In the genomic region with DNA sequence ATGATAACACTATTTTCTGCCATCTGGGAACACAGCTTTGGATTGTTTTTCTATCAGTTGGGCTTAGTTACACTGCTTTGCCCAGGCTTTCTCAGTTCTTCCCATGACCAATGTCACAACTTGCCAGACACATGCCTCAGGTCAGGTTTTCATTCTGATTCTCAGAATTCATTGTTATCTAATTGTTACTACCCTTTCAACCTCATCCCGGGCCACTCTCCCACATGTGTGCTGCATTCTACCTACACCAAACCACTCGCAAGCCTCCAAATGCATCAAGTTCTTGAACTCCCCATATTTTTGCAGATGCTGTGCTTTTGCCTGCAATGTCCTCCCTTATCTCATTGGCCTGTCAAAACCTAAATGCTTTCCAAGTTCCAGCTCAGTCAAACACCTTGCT, we compare ENCODE assay signal across 20 cellular contexts. TPM values are rescaled to one million over a fixed set of nuclear protein-coding genes. Genes with fewer than 3 reads are reported as not detected.
DNase-seq lines count a peak whose midpoint lies in the region; ATAC-seq and TF ChIP-seq lines count a peak whose summit lies in the region.
"Had no signal": no experiment of that assay in that cellular context is flagged by ENCODE, and none has a peak within 500 bp of the region (broad histone marks: within the 10 kb centered on the region; RNA-seq: fewer than 3 reads in every experiment).

No MANE protein-coding gene starts in this region.

- H3K27me3 Mint-ChIP-seq in T-helper 1 cell treated with Interleukin-12 subunit alpha and Interleukin-12 subunit beta and Interleukin-4 antibody, amounts not matched to agents 30 μg/mL and 1 μg/mL, for 36 hours (ENCODE audit: low read depth), result no peaks in the 10 kb centered on the region
- H3K27me3 Mint-ChIP-seq in activated naive CD4-positive, alpha-beta T cell treated with anti-CD3 and anti-CD28 coated beads, Interleukin-2, amount 50 U/mL, for 24 hours, result no peaks in the 10 kb centered on the region
- no peaks in the 10 kb centered on the region for H3K27me3 Mint-ChIP-seq in activated naive CD8-positive, alpha-beta T cell treated with anti-CD3 and anti-CD28 coated beads, Interleukin-2, amount 10 ng/mL, durations not matched to agents 7 days and 5 days

- intact Hi-C loops in PC-9 (cut with micrococcal nuclease; ENCODE audit: unreplicated experiment) (no loop called here), transverse colon (cut with DNase I; ENCODE audit: low total_unique reads) (no loop called here)

- 89 to 100% methylated on average over 2 of the region's 2 CpGs for WGBS in transverse colon (ENCODE audit: low coverage in 1 of 2), 2 donors

- no peaks in the 10 kb centered on the region for H3K36me3 ChIP-seq in PC-9 (ENCODE audit: low read depth)
- no peaks in the 10 kb centered on the region for H3K36me3 ChIP-seq in transverse colon
- H3K36me3 ChIP-seq: BLaER1 treated with 17β-estradiol and CSF1 and Interleukin-3, amounts not matched to agents 10 nM and 100 nM; Peyer's patch had no signal

- H3K27ac ChIP-seq in PC-9 (no peak overlapping the region), transverse colon (no peak overlapping the region)
- H3K27ac ChIP-seq: 22Rv1; BLaER1 treated with 17β-estradiol and CSF1 and Interleukin-3, amounts not matched to agents 10 nM and 100 nM; Peyer's patch had no signal

- no peak overlapping the region for H3K4me2 ChIP-seq in PC-9
- H3K4me2 ChIP-seq: BLaER1 treated with 17β-estradiol and CSF1 and Interleukin-3, amounts not matched to agents 10 nM and 100 nM had no signal

- no peak for TF ChIP-seq EP300 in transverse colon (IDR thresholded peaks at IDR 0.05; ENCODE audit: low read depth)

- no peak overlapping the region for H3K4me3 ChIP-seq in PC-9
- H3K4me3 ChIP-seq in transverse colon, result no peak overlapping the region
- H3K4me3 ChIP-seq: BLaER1 treated with 17β-estradiol and CSF1 and Interleukin-3, amounts not matched to agents 10 nM and 100 nM; Peyer's patch had no signal

- no peak overlapping the region for H2AFZ ChIP-seq in PC-9

- H3K4me1 ChIP-seq in PC-9 (replicated peaks; ENCODE audit: insufficient read depth), result no peaks in the 10 kb centered on the region
- peaks cover 0 to 7% (median 0%) of the 10 kb centered on the region in 4 donors for H3K4me1 ChIP-seq in transverse colon

- no peak for TF ChIP-seq POLR2A in transverse colon (IDR thresholded peaks at IDR 0.05)

- H3K27me3 ChIP-seq in PC-9 (ENCODE audit: insufficient read depth, low read depth) (no peaks in the 10 kb centered on the region), transverse colon (no peaks in the 10 kb centered on the region)
- H3K27me3 ChIP-seq: BLaER1 treated with 17β-estradiol and CSF1 and Interleukin-3, amounts not matched to agents 10 nM and 100 nM; Peyer's patch had no signal

- CTCF ChIA-PET in PC-9 (lab: Charles Lee), result no interaction called here

- DNase-seq in T-helper 1 cell (no peak), NK-92 (lab: John Stamatoyannopoulos, UW; ENCODE audit: unreplicated experiment) (no peak), PC-9 (no peak), transverse colon (no peak)
- DNase-seq in activated naive CD4-positive, alpha-beta T cell treated with Interleukin-2 at 50 U/mL for 16 hours, result no peak
- no peak for DNase-seq in activated naive CD8-positive, alpha-beta T cell treated with anti-CD3 and anti-CD28 coated beads, Interleukin-2, amount 10 ng/mL, durations not matched to agents 7 days and 5 days
- DNase-seq: COR-L47, DMS153, H7, KBM-7, NCI-H1048, NCI-H1694 treated with DMSO at 0.1 percent for 48 hours, NCI-H446, NCI-H774, Peyer's patch, Right ventricle myocardium superior had no signal

- H3K79me2 ChIP-seq in PC-9 (ENCODE audit: low read depth), result no peaks in the 10 kb centered on the region

- H3K4me3 Mint-ChIP-seq in T-helper 1 cell treated with Interleukin-12 subunit alpha and Interleukin-12 subunit beta and Interleukin-4 antibody, amounts not matched to agents 30 μg/mL and 1 μg/mL, for 36 hours, result peak overlapping the region; percentile 11
- H3K4me3 Mint-ChIP-seq in activated naive CD4-positive, alpha-beta T cell treated with anti-CD3 and anti-CD28 coated beads, Interleukin-2, amount 50 U/mL, for 24 hours, result peak overlapping the region; percentile 31
- H3K4me3 Mint-ChIP-seq in activated naive CD8-positive, alpha-beta T cell treated with anti-CD3 and anti-CD28 coated beads, Interleukin-2, amount 10 ng/mL, durations not matched to agents 7 days and 5 days, result peak overlapping the region; percentile 59

- H3F3A ChIP-seq in PC-9 (ENCODE audit: insufficient read depth, low read depth), result no peaks in the 10 kb centered on the region

- no peak for ATAC-seq in activated naive CD8-positive, alpha-beta T cell treated with anti-CD3 and anti-CD28 coated beads, Interleukin-2, amount 10 ng/mL, durations not matched to agents 7 days and 5 days (ENCODE audit: low read depth)

- BruUV-seq in PC-9 (replicated peaks; lab: Mats Ljungman, UMichigan), result no TSS peak

- TF ChIP-seq CTCF in PC-9 (conservative IDR thresholded peaks at IDR 0.05), result no peak
- no peak for TF ChIP-seq CTCF in transverse colon (IDR thresholded peaks at IDR 0.05)

- H3K4me1 Mint-ChIP-seq in T-helper 1 cell treated with Interleukin-12 subunit alpha and Interleukin-12 subunit beta and Interleukin-4 antibody, amounts not matched to agents 30 μg/mL and 1 μg/mL, for 36 hours (ENCODE audit: low read depth), result peaks cover 51% of the 10 kb centered on the region
- peaks cover 96% of the 10 kb centered on the region for H3K4me1 Mint-ChIP-seq in activated naive CD4-positive, alpha-beta T cell treated with anti-CD3 and anti-CD28 coated beads, Interleukin-2, amount 50 U/mL, for 24 hours
- H3K4me1 Mint-ChIP-seq in activated naive CD8-positive, alpha-beta T cell treated with anti-CD3 and anti-CD28 coated beads, Interleukin-2, amount 10 ng/mL, durations not matched to agents 7 days and 5 days, result peaks cover 73% of the 10 kb centered on the region

- POLR2A ChIA-PET in activated naive CD8-positive, alpha-beta T cell treated with anti-CD3 and anti-CD28 coated beads, Interleukin-2, amount 10 ng/mL, durations not matched to agents 7 days and 5 days (lab: Charles Lee), result interaction anchor here (3.6 kb wide), 1 partner anchor 36 kb away, joined by 16 read pairs; a partner anchor contains a TSS
- POLR2A ChIA-PET in PC-9 (lab: Charles Lee; ENCODE audit: unreplicated experiment), result no interaction called here

- in situ Hi-C loops in transverse colon (cut with MboI; ENCODE audit: low pct_ligation_motif_present in 1 of 4, low pct_unique_long_range_greater_than_20kb in 1 of 4, low sequenced_read_pairs in 3 of 4), result no loop called here

- peaks cover 5% of the 10 kb centered on the region for H3K36me3 Mint-ChIP-seq in T-helper 1 cell treated with Interleukin-12 subunit alpha and Interleukin-12 subunit beta and Interleukin-4 antibody, amounts not matched to agents 30 μg/mL and 1 μg/mL, for 36 hours (ENCODE audit: low read depth)
- H3K36me3 Mint-ChIP-seq in activated naive CD4-positive, alpha-beta T cell treated with anti-CD3 and anti-CD28 coated beads, Interleukin-2, amount 50 U/mL, for 24 hours, result peaks cover 4% of the 10 kb centered on the region
- H3K36me3 Mint-ChIP-seq in activated naive CD8-positive, alpha-beta T cell treated with anti-CD3 and anti-CD28 coated beads, Interleukin-2, amount 10 ng/mL, durations not matched to agents 7 days and 5 days, result peaks cover 5% of the 10 kb centered on the region

- H3K9me3 ChIP-seq in PC-9 (ENCODE audit: insufficient read depth, low read depth), result no peaks in the 10 kb centered on the region
- no peaks in the 10 kb centered on the region for H3K9me3 ChIP-seq in transverse colon
- H3K9me3 ChIP-seq: BLaER1 treated with 17β-estradiol and CSF1 and Interleukin-3, amounts not matched to agents 10 nM and 100 nM; Peyer's patch had no signal

- H4K20me1 ChIP-seq in PC-9 (ENCODE audit: insufficient read depth), result no peaks in the 10 kb centered on the region; the same call in 1 of the 2 replicates
- H4K20me1 ChIP-seq: BLaER1 treated with 17β-estradiol and CSF1 and Interleukin-3, amounts not matched to agents 10 nM and 100 nM had no signal

- H3K9me3 Mint-ChIP-seq in T-helper 1 cell treated with Interleukin-12 subunit alpha and Interleukin-12 subunit beta and Interleukin-4 antibody, amounts not matched to agents 30 μg/mL and 1 μg/mL, for 36 hours, result peaks cover 2% of the 10 kb centered on the region
- peaks cover 8% of the 10 kb centered on the region for H3K9me3 Mint-ChIP-seq in activated naive CD4-positive, alpha-beta T cell treated with anti-CD3 and anti-CD28 coated beads, Interleukin-2, amount 50 U/mL, for 24 hours
- no peaks in the 10 kb centered on the region for H3K9me3 Mint-ChIP-seq in activated naive CD8-positive, alpha-beta T cell treated with anti-CD3 and anti-CD28 coated beads, Interleukin-2, amount 10 ng/mL, durations not matched to agents 7 days and 5 days

- H3K27ac Mint-ChIP-seq in T-helper 1 cell treated with Interleukin-12 subunit alpha and Interleukin-12 subunit beta and Interleukin-4 antibody, amounts not matched to agents 30 μg/mL and 1 μg/mL, for 36 hours, result no peak overlapping the region
- peak overlapping the region; percentile 97 for H3K27ac Mint-ChIP-seq in activated naive CD4-positive, alpha-beta T cell treated with anti-CD3 and anti-CD28 coated beads, Interleukin-2, amount 50 U/mL, for 24 hours
- peak overlapping the region; percentile 90 for H3K27ac Mint-ChIP-seq in activated naive CD8-positive, alpha-beta T cell treated with anti-CD3 and anti-CD28 coated beads, Interleukin-2, amount 10 ng/mL, durations not matched to agents 7 days and 5 days

- H3K9me2 ChIP-seq in PC-9 (ENCODE audit: insufficient read depth), result no peaks in the 10 kb centered on the region

RNA-seq across cellular contexts. Expression of a gene that starts 36.3 kb away (rescaled TPM):
- 100 to 1,000 TPM; 147 to 161 TPM for total RNA-seq in activated naive CD8-positive, alpha-beta T cell treated with anti-CD3 and anti-CD28 coated beads, Interleukin-2, amount 10 ng/mL, durations not matched to agents 7 days and 5 days
- 0.61 and 1.2 TPM in 2 replicates for total RNA-seq in PC-9 (2021)
- 10 to 100 TPM in 1 of 4 donors, 1 to 10 TPM in 3; 1.4 to 10.5 (median 9.5) TPM for total RNA-seq in transverse colon

Comparison
In these comparisons a context has a peak if more than half of its experiments do, and no peak if none do; other contexts are left out.
1. RNA of a gene that starts 36.3 kb away (total RNA-seq): 147 to 161 TPM in activated naive CD8-positive, alpha-beta T cell treated with anti-CD3 and anti-CD28 coated beads, Interleukin-2, amount 10 ng/mL, durations not matched to agents 7 days and 5 days; 1.4 to 10.5 TPM in transverse colon and 0.61 to 1.2 TPM in PC-9; every median in the first group is over 10 times any median in the second.
2. Peak in every context shown above with its lines, with median percentiles within 50 percentile points of each other: H3K4me3 Mint-ChIP-seq.